8 cellular contexts compared by ENCODE assay signal in genomic region chr5:10562202-10563131, GRCh38. TPM values are rescaled to one million over a fixed set of nuclear protein-coding genes. Genes with fewer than 3 reads are reported as not detected.
DNase-seq lines count a peak whose midpoint lies in the region; ATAC-seq, FAIRE-seq and TF ChIP-seq lines count a peak whose summit lies in the region.

No MANE protein-coding gene starts in this region.

- H3K27ac ChIP-seq in K562 (ENCODE audit: extremely low read depth, low read depth, low read length) = no peak overlapping the region
- peak overlapping the region; percentile 63 to 73 (median 70) for H3K27ac ChIP-seq in sigmoid colon

- no peak overlapping the region for H3K27ac Mint-ChIP-seq in activated T-cell treated with anti-CD3 and anti-CD28 coated beads, Interleukin-2, amount 50 U/mL, for 24 hours

- in situ Hi-C loops in K562 (cut with MboI) = no loop called here

- no peak overlapping the region for H3K4me2 ChIP-seq in K562 (ENCODE audit: insufficient read depth, low read length)

- POLR2A ChIA-PET in K562 (lab: Yijun Ruan, JAX) = interaction anchor here (0.7 kb wide), 1 partner anchor 28 kb away, joined by 3 read pairs; no protein-coding TSS in a partner anchor

- peaks cover 21 to 58% of the 10 kb centered on the region in 2 experiments; a peak in 4 of 5 replicates for H3K27me3 ChIP-seq in K562 (ENCODE audit: control insufficient read depth in 2 of 2, insufficient read depth in 2 of 2, low read length in 2 of 2)
- peaks cover 38 to 61% (median 42%) of the 10 kb centered on the region in 3 donors for H3K27me3 ChIP-seq in sigmoid colon

- H3K9ac ChIP-seq in K562 (ENCODE audit: insufficient read depth in 1 of 2, low read depth in 2 of 2, low read length in 2 of 2) = 0 out of 4 replicates have a peak overlapping the region, but pooled peaks of 1 of the 2 experiments have one; percentile 13

- H3K9me3 Mint-ChIP-seq in activated T-cell treated with anti-CD3 and anti-CD28 coated beads, Interleukin-2, amount 50 U/mL, for 24 hours = no peaks in the 10 kb centered on the region

- BruUV-seq in K562 (replicated peaks; lab: Mats Ljungman, UMichigan) = no TSS peak

- H3K4me3 ChIP-seq in K562 (no peak overlapping the region), sigmoid colon (peak overlapping the region in 3 of 4 donors; percentile 52 to 66 (median 57))

- intact Hi-C loops in K562 (cut with micrococcal nuclease) (no loop called here), sigmoid colon (cut with DNase I) (no loop called here)

- H3K4me1 Mint-ChIP-seq in activated T-cell treated with anti-CD3 and anti-CD28 coated beads, Interleukin-2, amount 50 U/mL, for 24 hours (ENCODE audit: low read depth) = peaks cover 26% of the 10 kb centered on the region

- TF ChIP-seq RAD21 in K562 (CRISPR knock-in tag; conservative IDR thresholded peaks at IDR 0.05 in 1 of 2, IDR thresholded peaks at IDR 0.05 in 1 of 2) = no peak

- TF ChIP-seq EP300 in K562 (IDR thresholded peaks at IDR 0.05; ENCODE audit: low read length) (no peak), sigmoid colon (IDR thresholded peaks at IDR 0.05) (no peak)

- no peaks in the 10 kb centered on the region for H3K79me2 ChIP-seq in K562 (ENCODE audit: control insufficient read depth, insufficient read depth, low read length)

- H3K4me3 Mint-ChIP-seq in activated T-cell treated with anti-CD3 and anti-CD28 coated beads, Interleukin-2, amount 50 U/mL, for 24 hours = peak overlapping the region; percentile 64

- H4K20me1 ChIP-seq in K562 (replicated peaks; ENCODE audit: control insufficient read depth, insufficient read depth, low read length) = peaks cover 12% of the 10 kb centered on the region

- H3K9me1 ChIP-seq in K562 (ENCODE audit: control insufficient read depth, insufficient read depth, low read length) = no peaks in the 10 kb centered on the region

- no peaks in the 10 kb centered on the region for H3K36me3 Mint-ChIP-seq in activated T-cell treated with anti-CD3 and anti-CD28 coated beads, Interleukin-2, amount 50 U/mL, for 24 hours (ENCODE audit: low read depth)

- ATAC-seq in HG03196 (IDR thresholded peaks at IDR 0.05; ENCODE audit: unreplicated experiment) (peak; percentile 27), K562 (no peak)

- H3K36me3 ChIP-seq in K562 (ENCODE audit: control insufficient read depth, insufficient read depth, low read length) (no peaks in the 10 kb centered on the region), sigmoid colon (no peaks in the 10 kb centered on the region)

- H2AFZ ChIP-seq in K562 (ENCODE audit: low read depth, low read length) = no peak overlapping the region

- H3K4me1 ChIP-seq in K562 (replicated peaks in 1 of 2; ENCODE audit: control insufficient read depth in 2 of 2, insufficient read depth in 2 of 2, low read length in 2 of 2) (peaks cover 0 to 31% of the 10 kb centered on the region in 2 experiments; a peak in 2 of 5 replicates), sigmoid colon (peaks cover 0 to 40% (median 30%) of the 10 kb centered on the region in 4 donors)

- H3K9me3 ChIP-seq in K562 (replicated peaks; ENCODE audit: control insufficient read depth, insufficient read depth, low read depth, low read length) (no peaks in the 10 kb centered on the region), sigmoid colon (no peaks in the 10 kb centered on the region)

- CTCF ChIA-PET in K562 (lab: Yijun Ruan, JAX; ENCODE audit: low intra/inter-chr PET ratio) = no interaction called here

- no peak for FAIRE-seq in K562 (lab: Jason Lieb, UNC)

- WGBS in K562 (ENCODE audit: insufficient coverage, low coverage, missing lambda C conversion rate) = 66% methylated on average over 35 of the region's 46 CpGs
- WGBS in sigmoid colon, 2 donors = 41 to 42% methylated on average over 46 of the region's 46 CpGs

- no peak for DNase-seq in activated T-cell treated with anti-CD3 and anti-CD28 coated beads, Interleukin-2, amount 50 U/mL, for 24 hours
- DNase-seq in activated T-cell treated with anti-CD3 and anti-CD28 coated beads, Interleukin-2, amount 50 U/mL, for 1 hour = no peak
- DNase-seq in K562 (ENCODE audit: extremely low read depth in 1 of 4, low spot score in 3 of 4) = peak in 1 of 4 experiments; percentile 19
- peak; percentile 56 for DNase-seq in sigmoid colon
- DNase-seq in globus pallidus (ENCODE audit: low spot score) = no peak
- no peak for DNase-seq in T1000 (lab: John Stamatoyannopoulos, UW)
- no peak for DNase-seq in DMS 273 treated with DMSO at 0.1 percent for 48 hours (lab: John Stamatoyannopoulos, UW)

- TF ChIP-seq POLR2A in K562 (conservative IDR thresholded peaks at IDR 0.05) = no peak
- TF ChIP-seq POLR2A in sigmoid colon (IDR thresholded peaks at IDR 0.05) = no peak

- H3K27me3 Mint-ChIP-seq in activated T-cell treated with anti-CD3 and anti-CD28 coated beads, Interleukin-2, amount 50 U/mL, for 24 hours = peaks cover 26% of the 10 kb centered on the region

- TF ChIP-seq CTCF in K562 (IDR thresholded peaks at IDR 0.05 in 2 of 3, conservative IDR thresholded peaks at IDR 0.05 in 1 of 3; ENCODE audit: insufficient read depth in 2 of 3, low read depth in 1 of 3, low read length in 3 of 3) = no peak
- TF ChIP-seq CTCF in sigmoid colon (IDR thresholded peaks at IDR 0.05) = no peak

TF ChIP-seq in K562, 482 proteins besides CTCF, POLR2A, EP300 and RAD21 (continues in another document):
- TF ChIP-seq ZBTB1 (CRISPR knock-in tag; IDR thresholded peaks at IDR 0.05; ENCODE audit: borderline replicate concordance, low read depth) (no peak), GTF3C2 (IDR thresholded peaks at IDR 0.05; ENCODE audit: borderline replicate concordance, extremely low read depth, insufficient read length) (no peak), ZNF143 (CRISPR knock-in tag; IDR thresholded peaks at IDR 0.05) (0 out of 2 replicates have a peak, but pooled peaks have one; percentile 37), SPI1 (IDR thresholded peaks at IDR 0.05; ENCODE audit: borderline replicate concordance, low read depth, low read length) (peak; percentile 42; the same call in 1 of the 2 replicates), E2F5 (CRISPR knock-in tag; IDR thresholded peaks at IDR 0.05) (no peak), HMGN3 (IDR thresholded peaks at IDR 0.05; ENCODE audit: borderline replicate concordance, extremely low read depth, insufficient read length, low read depth, low read length) (peak; percentile 27)

RNA-seq across cellular contexts. Expression of gene ANKRD33B, which starts 1.4 kb away (rescaled TPM):
- 1.3 and 1.7 TPM in 2 replicates for total RNA-seq in K562 (2011; cell fraction: chromatin; rRNA removed; ENCODE audit: low replicate concordance)
- 1.5 and 1.6 TPM in 2 replicates for total RNA-seq in K562 (2011; cell fraction: nucleolus; rRNA removed)
- 1.5 and 1.7 TPM in 2 replicates for total RNA-seq in K562 (2011; cell fraction: nucleoplasm; rRNA removed)
- total RNA-seq in K562 (2014; rRNA removed) (0.45 and 0.53 TPM in 2 replicates), K562 (2014; rRNA removed; fragmentation: Illumina TruSeq; extraction: Trizol) (0.38 and 0.40 TPM in 2 replicates), K562 (2015; rRNA removed; fragmentation: Illumina TruSeq; extraction: Trizol) (1.5 TPM in 2 replicates), K562 (2021) (1.3 and 1.7 TPM in 2 replicates), sigmoid colon (1 to 10 TPM; 2.7 to 4.6 (median 3.6) TPM)
- polyA plus RNA-seq in K562 (2011; rRNA removed) (0.08 and 0.17 TPM in 2 replicates), K562 (2014; fragmentation: Illumina TruSeq; extraction: Trizol) (0.43 and 0.54 TPM in 2 replicates), K562 (2014; fragmentation: Nextera tagmentation; extraction: Ambion mirVana) (under 1 TPM; 0.10 to 0.17 TPM), K562 (2014; rRNA removed) (0.16 and 0.33 TPM in 2 replicates), sigmoid colon (1 to 10 TPM in 2 of 3 donors, under 1 TPM in 1; 0.23 to 2.1 (median 1.2) TPM)
- polyA plus RNA-seq in K562 (2011; cell fraction: cytosol; rRNA removed) = 0.15 and 0.21 TPM in 2 replicates
- polyA plus RNA-seq in K562 (2011; cell fraction: nucleus; rRNA removed) = 0.24 and 0.44 TPM in 2 replicates
- polyA plus RNA-seq in K562 (2012) = 1.5 and 3.9 TPM in 2 replicates
- 0.36 and 0.67 TPM in 2 replicates for polyA minus RNA-seq in K562 (2011; rRNA and poly(A)+ RNA removed)
- 0.36 and 1.2 TPM in 2 replicates for polyA minus RNA-seq in K562 (2011; cell fraction: cytosol; rRNA and poly(A)+ RNA removed)
- 0.78 and 0.81 TPM in 2 replicates for polyA minus RNA-seq in K562 (2011; cell fraction: nucleus; rRNA and poly(A)+ RNA removed)
